In genomic region chr10:73054286-73054685, GRCh38 we compare ENCODE assay signal across 16 cellular contexts. TPM values are rescaled to one million over a fixed set of nuclear protein-coding genes. Genes with fewer than 3 reads are reported as not detected.
DNase-seq lines count a peak whose midpoint lies in the region; ATAC-seq and TF ChIP-seq lines count a peak whose summit lies in the region.
"Had no signal": no experiment of that assay in that cellular context is flagged by ENCODE, and none has a peak within 500 bp of the region (broad histone marks: within the 10 kb centered on the region; RNA-seq: fewer than 3 reads in every experiment).

No MANE protein-coding gene starts in this region.

- H3K27me3 ChIP-seq in cardiac muscle cell (no peaks in the 10 kb centered on the region), right atrium auricular region (no peaks in the 10 kb centered on the region)
- H3K27me3 ChIP-seq: upper lobe of right lung had no signal

- peaks cover 8% of the 10 kb centered on the region for H3K4me1 ChIP-seq in cardiac muscle cell (ENCODE audit: low read depth)
- H3K4me1 ChIP-seq in right atrium auricular region = peaks cover 0 to 16% of the 10 kb centered on the region in 2 donors
- H3K4me1 ChIP-seq: A549, upper lobe of right lung had no signal

- no peak for DNase-seq in cardiac muscle cell (ENCODE audit: low read depth in 1 of 2, low spot score in 1 of 2)
- no peak for DNase-seq in right atrium auricular region (ENCODE audit: low spot score)
- no peak for DNase-seq in progenitor cell of endocrine pancreas (ENCODE audit: low spot score, unreplicated experiment)
- no peak for DNase-seq in NCI-H510A treated with DMSO at 0.1 percent for 48 hours (lab: John Stamatoyannopoulos, UW)
- DNase-seq in OCI-M1 (lab: John Stamatoyannopoulos, UW) = no peak
- DNase-seq in KBM-7 = no peak
- DNase-seq: cerebellar nuclear complex, mammary epithelial cell, NCI-H524 treated with DMSO at 0.1 percent for 48 hours, SHP77, upper lobe of right lung had no signal

- H3K9me3 Mint-ChIP-seq in progenitor cell of endocrine pancreas (ENCODE audit: low read depth) = no peaks in the 10 kb centered on the region

- H3K4me3 Mint-ChIP-seq in progenitor cell of endocrine pancreas (ENCODE audit: low read depth) = no peak overlapping the region
- H3K4me3 Mint-ChIP-seq: activated naive CD8-positive, alpha-beta T cell had no signal

- ATAC-seq in GM21737 (IDR thresholded peaks at IDR 0.05; ENCODE audit: unreplicated experiment) = peak; percentile 82
- peak; percentile 76 for ATAC-seq in HG03139 (IDR thresholded peaks at IDR 0.05; ENCODE audit: unreplicated experiment)
- ATAC-seq: A549, upper lobe of right lung had no signal

- H3K36me3 ChIP-seq in cardiac muscle cell (peaks cover 69% of the 10 kb centered on the region), right atrium auricular region (peaks cover 42% of the 10 kb centered on the region)

- peak overlapping the region; percentile 68 for H3K27ac ChIP-seq in cardiac muscle cell
- H3K27ac ChIP-seq in right atrium auricular region = peak overlapping the region in 1 of 2 donors; percentile 66
- H3K27ac ChIP-seq: A549, epithelial cell of prostate, upper lobe of right lung had no signal

- H3K4me3 ChIP-seq in cardiac muscle cell = no peak overlapping the region
- no peak overlapping the region for H3K4me3 ChIP-seq in right atrium auricular region
- H3K4me3 ChIP-seq: A549, upper lobe of right lung had no signal

- H3K4me1 Mint-ChIP-seq in progenitor cell of endocrine pancreas (ENCODE audit: low read depth) = no peaks in the 10 kb centered on the region

- no peak for TF ChIP-seq CTCF in cardiac muscle cell (IDR thresholded peaks at IDR 0.05; ENCODE audit: low read depth, low read length)
- TF ChIP-seq CTCF in right atrium auricular region (IDR thresholded peaks at IDR 0.05) = no peak
- TF ChIP-seq CTCF in progenitor cell of endocrine pancreas (IDR thresholded peaks at IDR 0.05; ENCODE audit: unreplicated experiment) = no peak

- H3K36me3 Mint-ChIP-seq in progenitor cell of endocrine pancreas (ENCODE audit: insufficient read depth) = peaks cover 4% of the 10 kb centered on the region

- no peaks in the 10 kb centered on the region for H3K9me3 ChIP-seq in cardiac muscle cell (ENCODE audit: low read depth)
- no peaks in the 10 kb centered on the region for H3K9me3 ChIP-seq in right atrium auricular region
- H3K9me3 ChIP-seq: A549, upper lobe of right lung had no signal

- H3K27me3 Mint-ChIP-seq in progenitor cell of endocrine pancreas = no peaks in the 10 kb centered on the region
- H3K27me3 Mint-ChIP-seq: activated naive CD8-positive, alpha-beta T cell had no signal

- in situ Hi-C loops in KBM-7 (cut with MboI; ENCODE audit: low pct_unique_long_range_greater_than_20kb, low sequenced_read_pairs) = no loop called here

- H3K27ac Mint-ChIP-seq in progenitor cell of endocrine pancreas = peak overlapping the region; percentile 64
- H3K27ac Mint-ChIP-seq: activated naive CD8-positive, alpha-beta T cell had no signal

RNA-seq across cellular contexts. Expression of gene P4HA1, which starts 42.4 kb away (rescaled TPM):
- total RNA-seq in cardiac muscle cell (92.0 and 103 TPM in 2 replicates), right atrium auricular region (10 to 100 TPM; 29.5 to 45.4 TPM), progenitor cell of endocrine pancreas (25.4 TPM in 2 replicates)
- polyA plus RNA-seq in cardiac muscle cell = 172 and 174 TPM in 2 replicates

RNA-seq across cellular contexts. Expression of gene NUDT13, which starts 56.0 kb away (rescaled TPM):
- 1.5 and 2.1 TPM in 2 replicates for total RNA-seq in cardiac muscle cell
- polyA plus RNA-seq in cardiac muscle cell = 1.7 and 3.1 TPM in 2 replicates
- 1 to 10 TPM in 1 of 2 donors, under 1 TPM in 1; 0.90 to 1.5 TPM for total RNA-seq in right atrium auricular region
- total RNA-seq in progenitor cell of endocrine pancreas = 3.7 and 3.8 TPM in 2 replicates
